8 cellular contexts compared by ENCODE assay signal in genomic region chr7:134458806-134459698, GRCh38. TPM values are rescaled to one million over a fixed set of nuclear protein-coding genes. Genes with fewer than 3 reads are reported as not detected.
A peak's percentile ranks its signal among the peaks of the same experiment; 100 is the strongest.
DNase-seq lines count a peak whose midpoint lies in the region; ATAC-seq, FAIRE-seq and TF ChIP-seq lines count a peak whose summit lies in the region.

Gene AKR1B1, minus strand, starts transcription at chr7:134459100. Its CDS starts 38 bp downstream, at chr7:134459062.

- H3K18ac ChIP-seq in neuronal stem cell (ENCODE audit: low read length), result peak within 1 kb of the TSS; percentile 95

- H3K4me1 ChIP-seq in DOHH2 (ENCODE audit: control insufficient read depth, low read length) (peaks cover 31% of the 10 kb centered on the region), neuronal stem cell (ENCODE audit: control insufficient read depth in 2 of 2, insufficient read depth in 1 of 2, low read depth in 1 of 2, low read length in 2 of 2) (peaks cover 3 to 8% of the 10 kb centered on the region in 2 donors)

- peaks cover 3% of the 10 kb centered on the region for H3K79me1 ChIP-seq in neuronal stem cell (ENCODE audit: low read depth, low read length)

- peaks cover 16% of the 10 kb centered on the region; the same call in 1 of the 2 replicates for H4K20me1 ChIP-seq in DOHH2 (ENCODE audit: control insufficient read depth, insufficient read depth, low read depth, low read length)

- H3K27ac ChIP-seq in DOHH2 (ENCODE audit: low read depth, low read length) (peak within 1 kb of the TSS; percentile 49), neuronal stem cell (replicated peaks; ENCODE audit: low read length) (no peak within 1 kb of the TSS), substantia nigra (ENCODE audit: low read depth, low read length, poor library complexity, severe bottlenecking) (peak within 1 kb of the TSS; percentile 73)

- H2AK5ac ChIP-seq in neuronal stem cell (ENCODE audit: low read depth, low read length), result no peak within 1 kb of the TSS

- no peak within 1 kb of the TSS for H3K4ac ChIP-seq in neuronal stem cell (ENCODE audit: low read length)

- no peak for FAIRE-seq in frontal cortex (lab: Jason Lieb, UNC)

- no peaks in the 10 kb centered on the region for H3K27me3 ChIP-seq in DOHH2 (ENCODE audit: control insufficient read depth, low read length)
- H3K27me3 ChIP-seq in neuronal stem cell (ENCODE audit: control insufficient read depth in 3 of 3, insufficient read depth in 3 of 3, low read depth in 1 of 3, low read length in 3 of 3), result peaks cover 0 to 11% (median 0%) of the 10 kb centered on the region in 3 experiments

- H3K14ac ChIP-seq in neuronal stem cell (ENCODE audit: low read length), result peak within 1 kb of the TSS; percentile 59

- H4K8ac ChIP-seq in neuronal stem cell (ENCODE audit: low read depth, low read length), result no peak within 1 kb of the TSS

- H3K4me2 ChIP-seq in DOHH2 (ENCODE audit: low read length), result peak within 1 kb of the TSS; percentile 85
- H3K4me2 ChIP-seq in neuronal stem cell (ENCODE audit: insufficient read depth, low read length, poor library complexity, severe bottlenecking), result peak within 1 kb of the TSS; percentile 68

- no peak within 1 kb of the TSS for H2BK15ac ChIP-seq in neuronal stem cell (ENCODE audit: low read length)

- H2BK5ac ChIP-seq in neuronal stem cell (ENCODE audit: low read length), result peak within 1 kb of the TSS; percentile 59

- ATAC-seq in GM21786 (IDR thresholded peaks at IDR 0.05; ENCODE audit: unreplicated experiment), result peak; percentile 94

- H3K4me3 ChIP-seq in DOHH2 (ENCODE audit: low read length) (peak within 1 kb of the TSS; percentile 87), neuronal stem cell (ENCODE audit: low read length in 2 of 2) (peak within 1 kb of the TSS; percentile 81 to 98)

- DNase-seq in Kasumi-1 (lab: John Stamatoyannopoulos, UW) (peak; percentile 84 to 92), SHP77 (lab: John Stamatoyannopoulos, UW) (peak; percentile 90 to 94), frontal cortex (ENCODE audit: low spot score in 2 of 2) (peak; percentile 82 to 92), neuronal stem cell (ENCODE audit: low spot score) (peak; percentile 87), substantia nigra (lab: John Stamatoyannopoulos, UW) (peak; percentile 43 to 94 (median 83))
- DNase-seq in activated naive CD4-positive, alpha-beta T cell treated with Interleukin-2 at 50 U/mL for 16 hours, result peak; percentile 88

- peaks cover 48% of the 10 kb centered on the region for H3K79me2 ChIP-seq in DOHH2 (ENCODE audit: control insufficient read depth, low read length)

- H3K36me3 ChIP-seq in DOHH2 (ENCODE audit: control insufficient read depth, low read length) (peaks cover 34% of the 10 kb centered on the region), neuronal stem cell (replicated peaks in 1 of 2; ENCODE audit: control insufficient read depth in 2 of 2, insufficient read depth in 2 of 2, low read length in 2 of 2) (peaks cover 0 to 36% of the 10 kb centered on the region in 2 donors)

- peaks cover 13% of the 10 kb centered on the region for H3K9me3 ChIP-seq in DOHH2 (ENCODE audit: control insufficient read depth, insufficient read depth, low read length)
- peaks cover 4 to 11% of the 10 kb centered on the region in 2 donors for H3K9me3 ChIP-seq in neuronal stem cell (replicated peaks in 1 of 2; ENCODE audit: control insufficient read depth in 2 of 2, insufficient read depth in 1 of 2, low read depth in 1 of 2, low read length in 2 of 2)

- H3K9ac ChIP-seq in neuronal stem cell (ENCODE audit: low read depth, low read length, poor library complexity), result peak within 1 kb of the TSS; percentile 95

- H2BK12ac ChIP-seq in neuronal stem cell (ENCODE audit: low read length), result no peak within 1 kb of the TSS

- peak; percentile 78 for TF ChIP-seq CTCF in DOHH2 (IDR thresholded peaks at IDR 0.05; ENCODE audit: low read depth, low read length, poor library complexity, severe bottlenecking)

- H3F3A ChIP-seq in DOHH2 (ENCODE audit: control insufficient read depth, insufficient read depth), result no peaks in the 10 kb centered on the region

- peak within 1 kb of the TSS; percentile 98 for H2AFZ ChIP-seq in neuronal stem cell (ENCODE audit: low read length)

- H4K91ac ChIP-seq in neuronal stem cell (ENCODE audit: low read depth, low read length, poor library complexity), result no peak within 1 kb of the TSS

- H2BK120ac ChIP-seq in neuronal stem cell (ENCODE audit: low read depth, low read length), result peak within 1 kb of the TSS; percentile 62

- no peak within 1 kb of the TSS for H3K23ac ChIP-seq in neuronal stem cell (ENCODE audit: low read depth, low read length, poor library complexity)

- no peaks in the 10 kb centered on the region; the same call in 1 of the 2 replicates for H3K9me2 ChIP-seq in DOHH2 (replicated peaks; ENCODE audit: control insufficient read depth, low read length)

- WGBS in neuronal stem cell (ENCODE audit: extremely low coverage in 2 of 2, insufficient read length in 2 of 2, insufficient replicate concordance in 1 of 2), 2 donors, result no CpG with 5 or more reads among the region's 61 CpGs

RNA-seq across cellular contexts. Expression of gene AKR1B1, which starts in this region (rescaled TPM):
- total RNA-seq in frontal cortex, result 49.3 TPM
- polyA plus RNA-seq in neuronal stem cell (2013, experiment 1 of 2), result 127 TPM
- polyA plus RNA-seq in neuronal stem cell (2013, experiment 2 of 2), result 127 TPM
